Comparison of ENCODE assay signal across 1 cellular context in the genomic region with DNA sequence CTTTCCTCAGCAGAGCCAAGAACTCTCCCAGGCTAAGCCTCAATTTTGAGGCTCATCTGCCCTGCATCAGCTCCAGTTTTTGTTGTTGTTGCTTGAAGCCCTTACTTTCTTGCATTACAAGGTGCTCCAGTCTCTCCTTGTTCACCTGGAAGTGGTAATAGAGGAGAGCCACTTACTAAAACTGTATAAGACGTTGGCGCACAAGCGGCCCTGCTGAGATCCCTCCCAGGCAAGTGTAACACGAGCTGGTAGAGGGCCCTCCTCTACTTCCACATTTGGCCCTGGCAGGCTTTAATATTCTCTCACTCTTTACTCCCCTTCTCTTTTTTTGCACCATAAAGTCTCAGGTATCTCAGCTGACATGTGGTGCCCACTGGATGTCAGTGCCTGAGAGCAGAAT.
TF ChIP-seq lines count a peak whose summit lies in the region.

No MANE protein-coding gene starts in this region.

TF ChIP-seq in H1, 55 proteins besides CTCF, POLR2A, EP300 and RAD21 (continued from another document):
- TF ChIP-seq, protein P1, sequence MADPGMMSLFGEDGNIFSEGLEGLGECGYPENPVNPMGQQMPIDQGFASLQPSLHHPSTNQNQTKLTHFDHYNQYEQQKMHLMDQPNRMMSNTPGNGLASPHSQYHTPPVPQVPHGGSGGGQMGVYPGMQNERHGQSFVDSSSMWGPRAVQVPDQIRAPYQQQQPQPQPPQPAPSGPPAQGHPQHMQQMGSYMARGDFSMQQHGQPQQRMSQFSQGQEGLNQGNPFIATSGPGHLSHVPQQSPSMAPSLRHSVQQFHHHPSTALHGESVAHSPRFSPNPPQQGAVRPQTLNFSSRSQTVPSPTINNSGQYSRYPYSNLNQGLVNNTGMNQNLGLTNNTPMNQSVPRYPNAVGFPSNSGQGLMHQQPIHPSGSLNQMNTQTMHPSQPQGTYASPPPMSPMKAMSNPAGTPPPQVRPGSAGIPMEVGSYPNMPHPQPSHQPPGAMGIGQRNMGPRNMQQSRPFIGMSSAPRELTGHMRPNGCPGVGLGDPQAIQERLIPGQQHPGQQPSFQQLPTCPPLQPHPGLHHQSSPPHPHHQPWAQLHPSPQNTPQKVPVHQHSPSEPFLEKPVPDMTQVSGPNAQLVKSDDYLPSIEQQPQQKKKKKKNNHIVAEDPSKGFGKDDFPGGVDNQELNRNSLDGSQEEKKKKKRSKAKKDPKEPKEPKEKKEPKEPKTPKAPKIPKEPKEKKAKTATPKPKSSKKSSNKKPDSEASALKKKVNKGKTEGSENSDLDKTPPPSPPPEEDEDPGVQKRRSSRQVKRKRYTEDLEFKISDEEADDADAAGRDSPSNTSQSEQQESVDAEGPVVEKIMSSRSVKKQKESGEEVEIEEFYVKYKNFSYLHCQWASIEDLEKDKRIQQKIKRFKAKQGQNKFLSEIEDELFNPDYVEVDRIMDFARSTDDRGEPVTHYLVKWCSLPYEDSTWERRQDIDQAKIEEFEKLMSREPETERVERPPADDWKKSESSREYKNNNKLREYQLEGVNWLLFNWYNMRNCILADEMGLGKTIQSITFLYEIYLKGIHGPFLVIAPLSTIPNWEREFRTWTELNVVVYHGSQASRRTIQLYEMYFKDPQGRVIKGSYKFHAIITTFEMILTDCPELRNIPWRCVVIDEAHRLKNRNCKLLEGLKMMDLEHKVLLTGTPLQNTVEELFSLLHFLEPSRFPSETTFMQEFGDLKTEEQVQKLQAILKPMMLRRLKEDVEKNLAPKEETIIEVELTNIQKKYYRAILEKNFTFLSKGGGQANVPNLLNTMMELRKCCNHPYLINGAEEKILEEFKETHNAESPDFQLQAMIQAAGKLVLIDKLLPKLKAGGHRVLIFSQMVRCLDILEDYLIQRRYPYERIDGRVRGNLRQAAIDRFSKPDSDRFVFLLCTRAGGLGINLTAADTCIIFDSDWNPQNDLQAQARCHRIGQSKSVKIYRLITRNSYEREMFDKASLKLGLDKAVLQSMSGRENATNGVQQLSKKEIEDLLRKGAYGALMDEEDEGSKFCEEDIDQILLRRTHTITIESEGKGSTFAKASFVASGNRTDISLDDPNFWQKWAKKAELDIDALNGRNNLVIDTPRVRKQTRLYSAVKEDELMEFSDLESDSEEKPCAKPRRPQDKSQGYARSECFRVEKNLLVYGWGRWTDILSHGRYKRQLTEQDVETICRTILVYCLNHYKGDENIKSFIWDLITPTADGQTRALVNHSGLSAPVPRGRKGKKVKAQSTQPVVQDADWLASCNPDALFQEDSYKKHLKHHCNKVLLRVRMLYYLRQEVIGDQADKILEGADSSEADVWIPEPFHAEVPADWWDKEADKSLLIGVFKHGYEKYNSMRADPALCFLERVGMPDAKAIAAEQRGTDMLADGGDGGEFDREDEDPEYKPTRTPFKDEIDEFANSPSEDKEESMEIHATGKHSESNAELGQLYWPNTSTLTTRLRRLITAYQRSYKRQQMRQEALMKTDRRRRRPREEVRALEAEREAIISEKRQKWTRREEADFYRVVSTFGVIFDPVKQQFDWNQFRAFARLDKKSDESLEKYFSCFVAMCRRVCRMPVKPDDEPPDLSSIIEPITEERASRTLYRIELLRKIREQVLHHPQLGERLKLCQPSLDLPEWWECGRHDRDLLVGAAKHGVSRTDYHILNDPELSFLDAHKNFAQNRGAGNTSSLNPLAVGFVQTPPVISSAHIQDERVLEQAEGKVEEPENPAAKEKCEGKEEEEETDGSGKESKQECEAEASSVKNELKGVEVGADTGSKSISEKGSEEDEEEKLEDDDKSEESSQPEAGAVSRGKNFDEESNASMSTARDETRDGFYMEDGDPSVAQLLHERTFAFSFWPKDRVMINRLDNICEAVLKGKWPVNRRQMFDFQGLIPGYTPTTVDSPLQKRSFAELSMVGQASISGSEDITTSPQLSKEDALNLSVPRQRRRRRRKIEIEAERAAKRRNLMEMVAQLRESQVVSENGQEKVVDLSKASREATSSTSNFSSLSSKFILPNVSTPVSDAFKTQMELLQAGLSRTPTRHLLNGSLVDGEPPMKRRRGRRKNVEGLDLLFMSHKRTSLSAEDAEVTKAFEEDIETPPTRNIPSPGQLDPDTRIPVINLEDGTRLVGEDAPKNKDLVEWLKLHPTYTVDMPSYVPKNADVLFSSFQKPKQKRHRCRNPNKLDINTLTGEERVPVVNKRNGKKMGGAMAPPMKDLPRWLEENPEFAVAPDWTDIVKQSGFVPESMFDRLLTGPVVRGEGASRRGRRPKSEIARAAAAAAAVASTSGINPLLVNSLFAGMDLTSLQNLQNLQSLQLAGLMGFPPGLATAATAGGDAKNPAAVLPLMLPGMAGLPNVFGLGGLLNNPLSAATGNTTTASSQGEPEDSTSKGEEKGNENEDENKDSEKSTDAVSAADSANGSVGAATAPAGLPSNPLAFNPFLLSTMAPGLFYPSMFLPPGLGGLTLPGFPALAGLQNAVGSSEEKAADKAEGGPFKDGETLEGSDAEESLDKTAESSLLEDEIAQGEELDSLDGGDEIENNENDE (IDR thresholded peaks at IDR 0.05; ENCODE audit: insufficient replicate concordance, low read length) = no peak
- no peak for TF ChIP-seq KDM4A (IDR thresholded peaks at IDR 0.05; ENCODE audit: low read depth, low read length, severe bottlenecking)
- no peak for TF ChIP-seq CHD2 (IDR thresholded peaks at IDR 0.05; ENCODE audit: low read length)
- no peak for TF ChIP-seq BCL11A (IDR thresholded peaks at IDR 0.05; ENCODE audit: low read depth in 2 of 2, low read length in 2 of 2)
- no peak for TF ChIP-seq EGR1 (IDR thresholded peaks at IDR 0.05; ENCODE audit: borderline replicate concordance, low read depth, low read length)
- no peak for TF ChIP-seq FOSL1 (IDR thresholded peaks at IDR 0.05; ENCODE audit: insufficient read depth, low read depth, low read length)
- TF ChIP-seq, protein P2, sequence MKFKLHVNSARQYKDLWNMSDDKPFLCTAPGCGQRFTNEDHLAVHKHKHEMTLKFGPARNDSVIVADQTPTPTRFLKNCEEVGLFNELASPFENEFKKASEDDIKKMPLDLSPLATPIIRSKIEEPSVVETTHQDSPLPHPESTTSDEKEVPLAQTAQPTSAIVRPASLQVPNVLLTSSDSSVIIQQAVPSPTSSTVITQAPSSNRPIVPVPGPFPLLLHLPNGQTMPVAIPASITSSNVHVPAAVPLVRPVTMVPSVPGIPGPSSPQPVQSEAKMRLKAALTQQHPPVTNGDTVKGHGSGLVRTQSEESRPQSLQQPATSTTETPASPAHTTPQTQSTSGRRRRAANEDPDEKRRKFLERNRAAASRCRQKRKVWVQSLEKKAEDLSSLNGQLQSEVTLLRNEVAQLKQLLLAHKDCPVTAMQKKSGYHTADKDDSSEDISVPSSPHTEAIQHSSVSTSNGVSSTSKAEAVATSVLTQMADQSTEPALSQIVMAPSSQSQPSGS (IDR thresholded peaks at IDR 0.05; ENCODE audit: low read length) = no peak
